11 cellular contexts compared by ENCODE assay signal in the genomic region with DNA sequence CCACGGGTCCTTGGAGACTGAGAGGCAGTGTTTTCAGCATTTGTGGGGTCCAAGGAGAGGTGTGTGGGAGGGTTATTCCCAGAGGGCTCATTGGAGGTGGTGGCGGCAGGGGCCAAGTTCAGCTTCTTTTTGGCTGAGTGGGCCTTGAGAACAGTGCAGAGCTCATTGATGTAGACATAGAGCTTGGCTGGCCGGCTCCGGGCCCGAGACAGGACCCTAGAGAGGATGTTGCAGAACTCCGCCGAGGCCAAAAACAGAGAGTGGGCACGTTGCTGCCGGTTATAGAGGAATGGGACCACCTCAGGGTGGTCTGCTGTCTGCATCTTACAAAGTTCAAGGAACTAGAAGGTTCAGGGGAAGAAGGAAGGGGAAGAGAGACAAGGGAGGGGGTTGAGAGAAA. TPM values are rescaled to one million over a fixed set of nuclear protein-coding genes. Genes with fewer than 3 reads are reported as not detected.
A peak's percentile ranks its signal among the peaks of the same experiment; 100 is the strongest.
DNase-seq lines count a peak whose midpoint lies in the region; ATAC-seq, FAIRE-seq and TF ChIP-seq lines count a peak whose summit lies in the region.
"Had no signal": no experiment of that assay in that cellular context is flagged by ENCODE, and none has a peak within 500 bp of the region (broad histone marks: within the 10 kb centered on the region; RNA-seq: fewer than 3 reads in every experiment).

No MANE protein-coding gene starts in this region.

- peaks cover 31% of the 10 kb centered on the region for H3K4me1 ChIP-seq in IMR-90 (ENCODE audit: control insufficient read depth, insufficient read depth, low read length)
- peaks cover 49 to 59% of the 10 kb centered on the region in 2 experiments for H3K4me1 ChIP-seq in K562 (replicated peaks in 1 of 2; ENCODE audit: control insufficient read depth in 2 of 2, insufficient read depth in 2 of 2, low read length in 2 of 2)
- peaks cover 16% of the 10 kb centered on the region for H3K4me1 ChIP-seq in HAP-1

- H2BK120ac ChIP-seq in IMR-90 (ENCODE audit: low read depth, low read length), result peak overlapping the region; percentile 93

- peak overlapping the region; percentile 98 for H3K27ac Mint-ChIP-seq in natural killer cell

- H2BK5ac ChIP-seq in IMR-90 (ENCODE audit: low read depth, low read length, poor library complexity, severe bottlenecking), result peak overlapping the region; percentile 97

- H4K91ac ChIP-seq in IMR-90 (ENCODE audit: insufficient read depth, low read depth, low read length), result peak overlapping the region; percentile 79

- in situ Hi-C loops in IMR-90 (cut with MboI; ENCODE audit: low sequenced_read_pairs), result no loop called here
- in situ Hi-C loops in K562 (cut with MboI), result no loop called here
- in situ Hi-C loops in HAP-1 (cut with MboI; ENCODE audit: low sequenced_read_pairs), result no loop called here

- peak overlapping the region; percentile 88 for H3K27ac ChIP-seq in IMR-90 (ENCODE audit: insufficient read depth, low read length)
- H3K27ac ChIP-seq in K562 (ENCODE audit: extremely low read depth, low read depth, low read length), result peak overlapping the region; percentile 89; the same call in 2 of the 3 replicates

- H3K4me3 Mint-ChIP-seq in natural killer cell, result peak overlapping the region; percentile 86

- H3K14ac ChIP-seq in IMR-90 (replicated peaks; ENCODE audit: low read depth, low read length), result peak overlapping the region; percentile 82; the same call in 1 of the 2 replicates

- no peaks in the 10 kb centered on the region for H3K27me3 Mint-ChIP-seq in natural killer cell (ENCODE audit: low read depth in 2 of 2)

- TF ChIP-seq EP300 in K562 (IDR thresholded peaks at IDR 0.05; ENCODE audit: low read length), result no peak

- peak overlapping the region; percentile 80 for H3K4me3 ChIP-seq in AG10803 (ENCODE audit: low read length)
- no peak overlapping the region for H3K4me3 ChIP-seq in IMR-90 (ENCODE audit: insufficient read depth, low read depth, low read length)
- peak overlapping the region; percentile 64 for H3K4me3 ChIP-seq in K562
- H3K4me3 ChIP-seq in HAP-1, result no peak overlapping the region

- no peaks in the 10 kb centered on the region for H3K27me3 ChIP-seq in IMR-90 (ENCODE audit: control insufficient read depth, insufficient read depth, low read length)
- H3K27me3 ChIP-seq in K562 (ENCODE audit: control insufficient read depth in 2 of 2, insufficient read depth in 2 of 2, low read length in 2 of 2), result no peaks in the 10 kb centered on the region
- H3K27me3 ChIP-seq in HAP-1 (ENCODE audit: low read depth), result no peaks in the 10 kb centered on the region

- H3K9me1 ChIP-seq in IMR-90 (ENCODE audit: insufficient read depth, low read length), result peaks cover 17% of the 10 kb centered on the region
- H3K9me1 ChIP-seq in K562 (ENCODE audit: control insufficient read depth, insufficient read depth, low read length), result peaks cover 3% of the 10 kb centered on the region

- H3K79me2 ChIP-seq in K562 (ENCODE audit: control insufficient read depth, insufficient read depth, low read length), result peaks cover 52% of the 10 kb centered on the region

- H2AFZ ChIP-seq in IMR-90 (replicated peaks; ENCODE audit: low read length, poor library complexity), result peak overlapping the region; percentile 56
- no peak overlapping the region for H2AFZ ChIP-seq in K562 (ENCODE audit: low read depth, low read length)

- intact Hi-C loops in IMR-90 (cut with micrococcal nuclease) (no loop called here), K562 (cut with micrococcal nuclease) (no loop called here), natural killer cell (cut with micrococcal nuclease) (no loop called here)

- peak overlapping the region; percentile 43; the same call in 1 of the 2 replicates for H3K23ac ChIP-seq in IMR-90 (ENCODE audit: low read depth, low read length)

- no peak for TF ChIP-seq RAD21 in IMR-90 (IDR thresholded peaks at IDR 0.05; ENCODE audit: low read length)
- TF ChIP-seq RAD21 in K562 (CRISPR knock-in tag; conservative IDR thresholded peaks at IDR 0.05 in 1 of 2, IDR thresholded peaks at IDR 0.05 in 1 of 2), result no peak

- peaks cover 25% of the 10 kb centered on the region for H3K36me3 Mint-ChIP-seq in natural killer cell

- H3K56ac ChIP-seq in IMR-90 (ENCODE audit: extremely low read depth, insufficient read depth, low read length), result no peak overlapping the region

- peak overlapping the region; percentile 79 to 93; a peak in 3 of 4 replicates for H4K8ac ChIP-seq in IMR-90 (ENCODE audit: low read depth in 2 of 2, low read length in 2 of 2)

- H2AK5ac ChIP-seq in IMR-90 (ENCODE audit: low read depth, low read length), result peak overlapping the region; percentile 99

- peak overlapping the region; percentile 90; the same call in 1 of the 3 replicates for H2BK15ac ChIP-seq in IMR-90 (ENCODE audit: low read depth, low read length)

- H4K5ac ChIP-seq in IMR-90 (ENCODE audit: low read depth, low read length), result peak overlapping the region; percentile 44; the same call in 1 of the 2 replicates

- WGBS in IMR-90 (ENCODE audit: extremely low coverage in 2 of 2, insufficient read length in 1 of 2), 2 experiments, result 75% methylated on average over 6 of the region's 9 CpGs; no CpG with 5 or more reads in 1 of the 2 experiments
- WGBS in K562 (ENCODE audit: insufficient coverage, low coverage, missing lambda C conversion rate), result 72% methylated on average over 8 of the region's 9 CpGs

- H3K9ac ChIP-seq in IMR-90 (ENCODE audit: low read depth, low read length) (peak overlapping the region; percentile 98), K562 (ENCODE audit: insufficient read depth in 1 of 2, low read depth in 2 of 2, low read length in 2 of 2) (peak overlapping the region; percentile 87 to 95; a peak in 3 of 4 replicates)

- BruUV-seq in IMR-90 (replicated peaks; lab: Mats Ljungman, UMichigan) (no TSS peak), K562 (replicated peaks; lab: Mats Ljungman, UMichigan) (no TSS peak)

- H3K9me3 Mint-ChIP-seq in natural killer cell, result no peaks in the 10 kb centered on the region

- POLR2A ChIA-PET in IMR-90 (lab: Charles Lee; ENCODE audit: unreplicated experiment) (interaction anchor here (0.6 to 1.0 kb wide), 2 partner anchors 339 to 349 kb away, joined by 4 read pairs; no protein-coding TSS in a partner anchor), K562 (lab: Yijun Ruan, JAX) (interaction anchor here (0.5 to 1.2 kb wide), 6 partner anchors 22 to 1262 kb away, joined by 3 to 6 read pairs (median 3); no protein-coding TSS in a partner anchor)

- dilution Hi-C loops in IMR-90 (cut with HindIII; ENCODE audit: low sequenced_read_pairs, unreplicated experiment), result no loop called here

- ATAC-seq in IMR-90 (ENCODE audit: low read depth) (no peak), K562 (no peak), natural killer cell (no peak), HG03135 (IDR thresholded peaks at IDR 0.05; ENCODE audit: unreplicated experiment) (no peak)

- H3K4me1 Mint-ChIP-seq in natural killer cell, result peaks cover 64 to 75% of the 10 kb centered on the region in 2 donors

- 0 out of 2 replicates have a peak overlapping the region, but pooled peaks have one; percentile 49 for H3K18ac ChIP-seq in IMR-90 (ENCODE audit: low read depth, low read length)

- peak overlapping the region; percentile 98 for H2AK9ac ChIP-seq in IMR-90 (replicated peaks; ENCODE audit: low read depth, low read length, poor library complexity)

- no peaks in the 10 kb centered on the region for H3K9me3 ChIP-seq in IMR-90 (ENCODE audit: control insufficient read depth, insufficient read depth, low read length)
- no peaks in the 10 kb centered on the region for H3K9me3 ChIP-seq in K562 (replicated peaks; ENCODE audit: control insufficient read depth, insufficient read depth, low read depth, low read length)
- no peaks in the 10 kb centered on the region for H3K9me3 ChIP-seq in HAP-1

- H3K36me3 ChIP-seq in IMR-90 (ENCODE audit: control insufficient read depth, insufficient read depth, low read length), result peaks cover 26% of the 10 kb centered on the region
- peaks cover 39% of the 10 kb centered on the region for H3K36me3 ChIP-seq in K562 (ENCODE audit: control insufficient read depth, insufficient read depth, low read length)
- peaks cover 33% of the 10 kb centered on the region for H3K36me3 ChIP-seq in HAP-1 (replicated peaks)

- TF ChIP-seq CTCF in AG10803 (conservative IDR thresholded peaks at IDR 0.05; ENCODE audit: low read length) (no peak), IMR-90 (conservative IDR thresholded peaks at IDR 0.05; ENCODE audit: low read depth, low read length) (no peak), K562 (IDR thresholded peaks at IDR 0.05 in 2 of 3, conservative IDR thresholded peaks at IDR 0.05 in 1 of 3; ENCODE audit: insufficient read depth in 2 of 3, low read depth in 1 of 3, low read length in 3 of 3) (no peak), natural killer cell (IDR thresholded peaks at IDR 0.05) (no peak)

- H3K79me1 ChIP-seq in IMR-90 (ENCODE audit: low read depth in 1 of 2, low read length in 2 of 2), result peaks cover 30 to 51% of the 10 kb centered on the region in 2 experiments

- FAIRE-seq in K562 (lab: Jason Lieb, UNC), result no peak
- FAIRE-seq: G401.6 had no signal

- DNase-seq in AG10803 (ENCODE audit: low read depth) (no peak), IMR-90 (no peak), K562 (ENCODE audit: extremely low read depth in 1 of 4, low spot score in 3 of 4) (no peak), natural killer cell (no peak), GDM1 (lab: John Stamatoyannopoulos, UW) (no peak), anterior cingulate cortex (lab: John Stamatoyannopoulos, UW) (no peak), HAP-1 (ENCODE audit: low spot score in 2 of 2) (no peak)
- DNase-seq: dermis blood vessel endothelial cell, NCI-H1048 had no signal

- H4K20me1 ChIP-seq in IMR-90 (ENCODE audit: insufficient read depth, low read length) (peaks cover 10% of the 10 kb centered on the region), K562 (replicated peaks; ENCODE audit: control insufficient read depth, insufficient read depth, low read length) (0 out of 2 replicates have a peak, but pooled peaks cover 3% of the 10 kb centered on the region)

- CTCF ChIA-PET in IMR-90 (lab: Yijun Ruan, JAX), result no interaction called here
- CTCF ChIA-PET in K562 (lab: Yijun Ruan, JAX; ENCODE audit: low intra/inter-chr PET ratio), result no interaction called here

- no peak overlapping the region; the same call in 1 of the 2 replicates for H2BK20ac ChIP-seq in IMR-90 (ENCODE audit: low read depth, low read length)

- peak overlapping the region; percentile 97; the same call in 1 of the 2 replicates for H3K4me2 ChIP-seq in IMR-90 (ENCODE audit: low read depth, low read length)
- H3K4me2 ChIP-seq in K562 (ENCODE audit: insufficient read depth, low read length), result peak overlapping the region; percentile 88

- H3K4ac ChIP-seq in IMR-90 (ENCODE audit: low read depth, low read length), result peak overlapping the region; percentile 94

- TF ChIP-seq POLR2A in IMR-90 (IDR thresholded peaks at IDR 0.05; ENCODE audit: low read depth, low read length), result no peak
- TF ChIP-seq POLR2A in K562 (conservative IDR thresholded peaks at IDR 0.05), result no peak

RNA-seq across cellular contexts. Expression of a gene that starts 1.5 kb away (rescaled TPM):
- 77.8 and 92.2 TPM in 2 replicates for total RNA-seq in IMR-90 (2012; rRNA removed)
- 75.9 and 87.2 TPM in 2 replicates for polyA plus RNA-seq in IMR-90 (2012; rRNA removed)
- 43.8 and 49.9 TPM in 2 replicates for polyA plus RNA-seq in IMR-90 (2012; cell fraction: cytosol; rRNA removed)
- 62.3 and 79.7 TPM in 2 replicates for polyA plus RNA-seq in IMR-90 (2012; cell fraction: nucleus; rRNA removed; ENCODE audit: low replicate concordance)
- total RNA-seq in K562 (2011; cell fraction: chromatin; rRNA removed; ENCODE audit: low replicate concordance), result 51.6 and 76.0 TPM in 2 replicates
- 39.7 and 45.7 TPM in 2 replicates for total RNA-seq in K562 (2011; cell fraction: nucleolus; rRNA removed)
- total RNA-seq in K562 (2011; cell fraction: nucleoplasm; rRNA removed), result 38.2 and 40.6 TPM in 2 replicates
- total RNA-seq in K562 (2014; rRNA removed), result 80.6 and 122 TPM in 2 replicates
- total RNA-seq in K562 (2014; rRNA removed; fragmentation: Illumina TruSeq; extraction: Trizol), result 61.7 and 68.7 TPM in 2 replicates
- 59.9 and 66.6 TPM in 2 replicates for total RNA-seq in K562 (2015; rRNA removed; fragmentation: Illumina TruSeq; extraction: Trizol)
- total RNA-seq in K562 (2021), result 69.0 and 70.6 TPM in 2 replicates
- 22.8 and 32.4 TPM in 2 replicates for polyA plus RNA-seq in K562 (2011; rRNA removed)
- 19.5 and 25.8 TPM in 2 replicates for polyA plus RNA-seq in K562 (2011; cell fraction: cytosol; rRNA removed)
- 106 and 140 TPM in 2 replicates for polyA plus RNA-seq in K562 (2011; cell fraction: nucleus; rRNA removed)
- 73.3 and 129 TPM in 2 replicates for polyA plus RNA-seq in K562 (2012)
- 101 and 104 TPM in 2 replicates for polyA plus RNA-seq in K562 (2014; fragmentation: Illumina TruSeq; extraction: Trizol)
- 100 to 1,000 TPM in 1 of 2 experiments, 10 to 100 TPM in 1; 41.5 to 144 TPM for polyA plus RNA-seq in K562 (2014; fragmentation: Nextera tagmentation; extraction: Ambion mirVana)
- polyA plus RNA-seq in K562 (2014; rRNA removed), result 47.4 and 67.2 TPM in 2 replicates
- 11.5 and 12.0 TPM in 2 replicates for polyA minus RNA-seq in K562 (2011; rRNA and poly(A)+ RNA removed)
- polyA minus RNA-seq in K562 (2011; cell fraction: cytosol; rRNA and poly(A)+ RNA removed), result 17.0 and 19.9 TPM in 2 replicates
- 34.1 and 35.5 TPM in 2 replicates for polyA minus RNA-seq in K562 (2011; cell fraction: nucleus; rRNA and poly(A)+ RNA removed)
- 10 to 100 TPM; 50.7 to 76.7 (median 51.6) TPM for total RNA-seq in natural killer cell

RNA-seq across cellular contexts. Expression of a gene that starts 3.7 kb away (rescaled TPM):
- 5.8 and 6.8 TPM in 2 replicates for total RNA-seq in IMR-90 (2012; rRNA removed)
- 12.7 and 13.0 TPM in 2 replicates for polyA plus RNA-seq in IMR-90 (2012; rRNA removed)
- 6.9 and 17.4 TPM in 2 replicates for polyA plus RNA-seq in IMR-90 (2012; cell fraction: cytosol; rRNA removed)
- polyA plus RNA-seq in IMR-90 (2012; cell fraction: nucleus; rRNA removed; ENCODE audit: low replicate concordance), result 10.1 and 18.2 TPM in 2 replicates
- total RNA-seq in K562 (2011; cell fraction: chromatin; rRNA removed; ENCODE audit: low replicate concordance), result 8.2 and 25.6 TPM in 2 replicates
- total RNA-seq in K562 (2011; cell fraction: nucleolus; rRNA removed), result 20.4 and 20.8 TPM in 2 replicates
- 13.3 and 13.4 TPM in 2 replicates for total RNA-seq in K562 (2011; cell fraction: nucleoplasm; rRNA removed)
- total RNA-seq in K562 (2014; rRNA removed), result 11.9 and 12.2 TPM in 2 replicates
- total RNA-seq in K562 (2014; rRNA removed; fragmentation: Illumina TruSeq; extraction: Trizol), result 5.6 and 5.9 TPM in 2 replicates
- total RNA-seq in K562 (2015; rRNA removed; fragmentation: Illumina TruSeq; extraction: Trizol), result 8.2 and 8.4 TPM in 2 replicates
- total RNA-seq in K562 (2021), result 10.0 and 11.1 TPM in 2 replicates
- polyA plus RNA-seq in K562 (2011; rRNA removed), result 5.8 and 9.4 TPM in 2 replicates
- 9.0 and 12.6 TPM in 2 replicates for polyA plus RNA-seq in K562 (2011; cell fraction: cytosol; rRNA removed)
- 13.4 and 20.4 TPM in 2 replicates for polyA plus RNA-seq in K562 (2011; cell fraction: nucleus; rRNA removed)
- 9.5 and 11.3 TPM in 2 replicates for polyA plus RNA-seq in K562 (2012)
- polyA plus RNA-seq in K562 (2014; fragmentation: Illumina TruSeq; extraction: Trizol), result 7.1 TPM in 2 replicates
- polyA plus RNA-seq in K562 (2014; fragmentation: Nextera tagmentation; extraction: Ambion mirVana), result under 1 TPM; 0.21 to 0.30 TPM
- 8.7 and 10.3 TPM in 2 replicates for polyA plus RNA-seq in K562 (2014; rRNA removed)
- polyA minus RNA-seq in K562 (2011; rRNA and poly(A)+ RNA removed), result 7.1 and 7.7 TPM in 2 replicates
- polyA minus RNA-seq in K562 (2011; cell fraction: cytosol; rRNA and poly(A)+ RNA removed), result 6.3 and 7.0 TPM in 2 replicates
- polyA minus RNA-seq in K562 (2011; cell fraction: nucleus; rRNA and poly(A)+ RNA removed), result 11.4 and 12.3 TPM in 2 replicates
- 10 to 100 TPM; 20.4 to 34.0 (median 25.9) TPM for total RNA-seq in natural killer cell

RNA-seq across cellular contexts. Expression of a gene that starts 7.3 kb away (rescaled TPM):
- total RNA-seq in IMR-90 (2012; rRNA removed) (12.5 and 13.1 TPM in 2 replicates), K562 (2014; rRNA removed) (33.9 and 44.9 TPM in 2 replicates), K562 (2014; rRNA removed; fragmentation: Illumina TruSeq; extraction: Trizol) (10.4 and 11.9 TPM in 2 replicates), K562 (2015; rRNA removed; fragmentation: Illumina TruSeq; extraction: Trizol) (22.3 and 23.1 TPM in 2 replicates), K562 (2021) (73.4 and 74.0 TPM in 2 replicates), natural killer cell (100 to 1,000 TPM; 404 to 457 (median 446) TPM)
- polyA plus RNA-seq in IMR-90 (2012; rRNA removed) (62.5 and 63.3 TPM in 2 replicates), K562 (2011; rRNA removed) (10.1 and 27.3 TPM in 2 replicates), K562 (2014; fragmentation: Illumina TruSeq; extraction: Trizol) (23.0 and 26.8 TPM in 2 replicates), K562 (2014; fragmentation: Nextera tagmentation; extraction: Ambion mirVana) (10 to 100 TPM in 1 of 2 experiments, 1 to 10 TPM in 1; 5.6 to 10.1 TPM), K562 (2014; rRNA removed) (30.6 and 38.5 TPM in 2 replicates)
- polyA plus RNA-seq in IMR-90 (2012; cell fraction: cytosol; rRNA removed), result 57.3 and 109 TPM in 2 replicates
- polyA plus RNA-seq in IMR-90 (2012; cell fraction: nucleus; rRNA removed; ENCODE audit: low replicate concordance), result 111 and 160 TPM in 2 replicates
- 73.3 and 139 TPM in 2 replicates for total RNA-seq in K562 (2011; cell fraction: chromatin; rRNA removed; ENCODE audit: low replicate concordance)
- 101 and 121 TPM in 2 replicates for total RNA-seq in K562 (2011; cell fraction: nucleolus; rRNA removed)
- total RNA-seq in K562 (2011; cell fraction: nucleoplasm; rRNA removed), result 105 and 137 TPM in 2 replicates
- polyA plus RNA-seq in K562 (2011; cell fraction: cytosol; rRNA removed), result 16.7 and 26.5 TPM in 2 replicates
- polyA plus RNA-seq in K562 (2011; cell fraction: nucleus; rRNA removed), result 38.3 and 46.1 TPM in 2 replicates
- polyA plus RNA-seq in K562 (2012), result 29.5 and 50.0 TPM in 2 replicates
- polyA minus RNA-seq in K562 (2011; rRNA and poly(A)+ RNA removed), result 7.9 and 11.1 TPM in 2 replicates
- polyA minus RNA-seq in K562 (2011; cell fraction: cytosol; rRNA and poly(A)+ RNA removed), result 32.5 and 35.6 TPM in 2 replicates
- 21.7 and 28.1 TPM in 2 replicates for polyA minus RNA-seq in K562 (2011; cell fraction: nucleus; rRNA and poly(A)+ RNA removed)

RNA-seq across cellular contexts. Expression of a gene that starts 22.5 kb away (rescaled TPM):
- total RNA-seq in IMR-90 (2012; rRNA removed) (4.1 and 4.4 TPM in 2 replicates), K562 (2014; rRNA removed) (14.5 and 17.9 TPM in 2 replicates), K562 (2014; rRNA removed; fragmentation: Illumina TruSeq; extraction: Trizol) (11.8 and 14.6 TPM in 2 replicates), K562 (2015; rRNA removed; fragmentation: Illumina TruSeq; extraction: Trizol) (19.5 TPM in 2 replicates), K562 (2021) (43.0 and 54.6 TPM in 2 replicates), natural killer cell (10 to 100 TPM; 80.7 to 91.4 (median 84.9) TPM)
- polyA plus RNA-seq in IMR-90 (2012; rRNA removed) (26.9 TPM in 2 replicates), K562 (2011; rRNA removed) (46.6 and 77.3 TPM in 2 replicates), K562 (2014; fragmentation: Illumina TruSeq; extraction: Trizol) (27.5 and 35.1 TPM in 2 replicates), K562 (2014; fragmentation: Nextera tagmentation; extraction: Ambion mirVana) (1 to 10 TPM; 1.8 to 3.3 TPM), K562 (2014; rRNA removed) (43.1 and 57.1 TPM in 2 replicates)
- polyA plus RNA-seq in IMR-90 (2012; cell fraction: cytosol; rRNA removed), result 15.3 and 19.7 TPM in 2 replicates
- 198 and 258 TPM in 2 replicates for polyA plus RNA-seq in IMR-90 (2012; cell fraction: nucleus; rRNA removed; ENCODE audit: low replicate concordance)
- 218 and 476 TPM in 2 replicates for total RNA-seq in K562 (2011; cell fraction: chromatin; rRNA removed; ENCODE audit: low replicate concordance)
- total RNA-seq in K562 (2011; cell fraction: nucleolus; rRNA removed), result 277 and 305 TPM in 2 replicates
- total RNA-seq in K562 (2011; cell fraction: nucleoplasm; rRNA removed), result 220 and 224 TPM in 2 replicates
- polyA plus RNA-seq in K562 (2011; cell fraction: cytosol; rRNA removed), result 39.5 and 39.8 TPM in 2 replicates
- polyA plus RNA-seq in K562 (2011; cell fraction: nucleus; rRNA removed), result 710 and 718 TPM in 2 replicates
- polyA plus RNA-seq in K562 (2012), result 41.6 and 85.7 TPM in 2 replicates
- 21.7 and 27.1 TPM in 2 replicates for polyA minus RNA-seq in K562 (2011; rRNA and poly(A)+ RNA removed)
- polyA minus RNA-seq in K562 (2011; cell fraction: cytosol; rRNA and poly(A)+ RNA removed), result 13.8 and 17.8 TPM in 2 replicates
- polyA minus RNA-seq in K562 (2011; cell fraction: nucleus; rRNA and poly(A)+ RNA removed), result 113 and 127 TPM in 2 replicates

RNA-seq across cellular contexts. Expression of a gene that starts 31.8 kb away (rescaled TPM):
- total RNA-seq in IMR-90 (2012; rRNA removed) (24.4 and 41.7 TPM in 2 replicates), K562 (2014; rRNA removed) (292 and 358 TPM in 2 replicates), K562 (2014; rRNA removed; fragmentation: Illumina TruSeq; extraction: Trizol) (216 and 230 TPM in 2 replicates), K562 (2015; rRNA removed; fragmentation: Illumina TruSeq; extraction: Trizol) (236 and 241 TPM in 2 replicates), K562 (2021) (150 and 172 TPM in 2 replicates), natural killer cell (10 to 100 TPM; 19.2 to 26.5 (median 22.7) TPM)
- polyA plus RNA-seq in IMR-90 (2012; rRNA removed) (76.5 and 92.1 TPM in 2 replicates), K562 (2011; rRNA removed) (125 and 200 TPM in 2 replicates), K562 (2014; fragmentation: Illumina TruSeq; extraction: Trizol) (301 and 322 TPM in 2 replicates), K562 (2014; fragmentation: Nextera tagmentation; extraction: Ambion mirVana) (1 to 10 TPM; 6.8 to 8.7 TPM), K562 (2014; rRNA removed) (472 and 475 TPM in 2 replicates)
- polyA plus RNA-seq in IMR-90 (2012; cell fraction: cytosol; rRNA removed), result 14.6 and 24.2 TPM in 2 replicates
- polyA plus RNA-seq in IMR-90 (2012; cell fraction: nucleus; rRNA removed; ENCODE audit: low replicate concordance), result 12.9 and 43.5 TPM in 2 replicates
- total RNA-seq in K562 (2011; cell fraction: chromatin; rRNA removed; ENCODE audit: low replicate concordance), result 67.5 and 110 TPM in 2 replicates
- 84.5 and 92.7 TPM in 2 replicates for total RNA-seq in K562 (2011; cell fraction: nucleolus; rRNA removed)
- total RNA-seq in K562 (2011; cell fraction: nucleoplasm; rRNA removed), result 89.2 and 96.6 TPM in 2 replicates
- polyA plus RNA-seq in K562 (2011; cell fraction: cytosol; rRNA removed), result 76.6 and 97.7 TPM in 2 replicates
- 182 and 189 TPM in 2 replicates for polyA plus RNA-seq in K562 (2011; cell fraction: nucleus; rRNA removed)
- 199 and 305 TPM in 2 replicates for polyA plus RNA-seq in K562 (2012)
- 62.1 and 76.4 TPM in 2 replicates for polyA minus RNA-seq in K562 (2011; rRNA and poly(A)+ RNA removed)
- 33.4 and 35.0 TPM in 2 replicates for polyA minus RNA-seq in K562 (2011; cell fraction: cytosol; rRNA and poly(A)+ RNA removed)
- polyA minus RNA-seq in K562 (2011; cell fraction: nucleus; rRNA and poly(A)+ RNA removed), result 42.8 and 58.6 TPM in 2 replicates

Comparison
In these comparisons a context has a peak if more than half of its experiments do, and no peak if none do; other contexts are left out.
1. H3K4me3 ChIP-seq: peak in AG10803 (single experiment) and K562 (single experiment); none in IMR-90 (single experiment) and HAP-1 (single experiment).